ENCODE assay signal across 8 cellular contexts in the genomic region with DNA sequence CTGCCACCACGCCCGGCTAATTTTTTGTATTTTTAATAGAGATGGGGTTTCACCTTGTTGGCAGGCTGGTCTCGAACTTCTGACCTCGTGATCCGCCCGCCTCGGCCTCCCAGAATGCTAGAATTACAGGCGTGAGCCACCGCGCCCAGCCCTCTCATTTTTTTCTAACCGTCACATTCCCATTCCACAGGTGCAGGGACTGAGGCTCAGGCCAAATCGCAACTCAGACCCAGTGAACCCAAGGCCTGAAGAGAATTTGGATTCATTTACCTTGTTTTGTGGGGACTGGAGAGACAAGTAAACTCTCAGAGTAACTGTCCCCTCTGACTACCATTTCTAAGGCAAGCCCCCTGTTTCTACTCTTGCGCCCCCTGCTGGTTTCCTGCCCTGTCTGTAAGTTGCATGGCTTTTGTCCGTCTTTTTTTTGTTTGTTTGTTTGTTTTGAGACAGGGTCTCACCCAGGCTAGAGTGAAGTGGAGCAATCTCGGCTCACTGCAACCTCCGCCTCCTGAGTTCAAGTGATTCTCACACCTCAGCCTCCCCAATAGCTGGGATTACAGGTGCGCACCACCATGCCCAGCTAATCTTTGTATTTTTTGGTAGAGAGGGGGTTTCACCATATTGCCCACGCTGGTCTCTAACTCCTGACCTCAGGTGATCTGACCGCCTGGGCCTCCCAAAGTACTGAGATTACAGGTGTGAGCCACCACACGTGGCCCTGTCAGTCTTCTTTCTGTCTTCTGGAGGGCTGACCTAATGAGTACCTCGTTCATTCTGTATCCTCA. TPM values are rescaled to one million over a fixed set of nuclear protein-coding genes. Genes with fewer than 3 reads are reported as not detected.
DNase-seq lines count a peak whose midpoint lies in the region; ATAC-seq and TF ChIP-seq lines count a peak whose summit lies in the region.

No MANE protein-coding gene starts in this region.

- no peaks in the 10 kb centered on the region for H3K9me3 Mint-ChIP-seq in activated naive CD8-positive, alpha-beta T cell (ENCODE audit: low read depth)

- peaks cover 0 to 30% of the 10 kb centered on the region in 2 donors for H3K4me1 ChIP-seq in right atrium auricular region

- H3K27ac Mint-ChIP-seq in activated naive CD8-positive, alpha-beta T cell: no peak overlapping the region

- H3K27me3 ChIP-seq in right atrium auricular region: no peaks in the 10 kb centered on the region

- H3K4me3 Mint-ChIP-seq in activated naive CD8-positive, alpha-beta T cell: peak overlapping the region; percentile 86

- peak; percentile 86 for TF ChIP-seq CTCF in HFF-Myc (IDR thresholded peaks at IDR 0.05; ENCODE audit: low read depth, low read length, missing control alignments)
- peak; percentile 70 to 80 for TF ChIP-seq CTCF in right atrium auricular region (IDR thresholded peaks at IDR 0.05)

- no peaks in the 10 kb centered on the region for H3K9me3 ChIP-seq in right atrium auricular region

- DNase-seq in AML-193 (lab: John Stamatoyannopoulos, UW): peak; percentile 39 to 51
- no peak for DNase-seq in HFF-Myc (ENCODE audit: extremely low read depth, low read depth)
- DNase-seq in SW480 (ENCODE audit: low spot score): peak; percentile 63
- DNase-seq in right atrium auricular region (ENCODE audit: low spot score): no peak
- peak; percentile 73 for DNase-seq in stimulated activated CD4-positive, alpha-beta T cell treated with anti-CD3 and anti-CD28 coated beads, Interleukin-1b, Interleukin-23, amount 100 ng/mL, for 48 hours
- no peak for DNase-seq in NCI-H1105 treated with DMSO at 0.1 percent for 48 hours (lab: John Stamatoyannopoulos, UW)

- H3K4me1 Mint-ChIP-seq in activated naive CD8-positive, alpha-beta T cell (ENCODE audit: low read depth): peaks cover 29% of the 10 kb centered on the region

- no peak for ATAC-seq in HG03045 (IDR thresholded peaks at IDR 0.05; ENCODE audit: unreplicated experiment)

- H3K36me3 ChIP-seq in right atrium auricular region: peaks cover 20% of the 10 kb centered on the region

- H3K4me3 ChIP-seq in HFF-Myc (replicated peaks; ENCODE audit: low read depth, low read length) (no peak overlapping the region), right atrium auricular region (no peak overlapping the region)

- peaks cover 3% of the 10 kb centered on the region for H3K36me3 Mint-ChIP-seq in activated naive CD8-positive, alpha-beta T cell

- H3K27ac ChIP-seq in right atrium auricular region: no peak overlapping the region

- H3K27me3 Mint-ChIP-seq in activated naive CD8-positive, alpha-beta T cell: no peaks in the 10 kb centered on the region

RNA-seq across cellular contexts. Expression of a gene that starts 2.3 kb away (rescaled TPM):
- total RNA-seq in right atrium auricular region: 10 to 100 TPM; 46.6 to 65.4 TPM

RNA-seq across cellular contexts. Expression of a gene that starts 2.7 kb away (rescaled TPM):
- total RNA-seq in right atrium auricular region: 10 to 100 TPM; 20.3 to 23.8 TPM

RNA-seq across cellular contexts. Expression of a gene that starts 31.6 kb away (rescaled TPM):
- total RNA-seq in right atrium auricular region: 10 to 100 TPM in 1 of 2 donors, 1 to 10 TPM in 1; 8.6 to 19.2 TPM

RNA-seq across cellular contexts. Expression of a gene that starts 39.9 kb away (rescaled TPM):
- total RNA-seq in right atrium auricular region: 10 to 100 TPM; 21.2 to 42.6 TPM

Comparison
In these comparisons a context has a peak if more than half of its experiments do, and no peak if none do; other contexts are left out.
1. DNase-seq: peak in AML-193 (2 of 2), SW480 (single experiment) and stimulated activated CD4-positive, alpha-beta T cell treated with anti-CD3 and anti-CD28 coated beads, Interleukin-1b, Interleukin-23, amount 100 ng/mL, for 48 hours (single experiment); none in HFF-Myc (single experiment), right atrium auricular region (single experiment) and NCI-H1105 treated with DMSO at 0.1 percent for 48 hours (single experiment).